14 cellular contexts compared by ENCODE assay signal in genomic region chr13:99740261-99740979, GRCh38.
"Had no signal": no experiment of that assay in that cellular context is flagged by ENCODE, and none has a peak within 500 bp of the region (broad histone marks: within the 10 kb centered on the region; RNA-seq: fewer than 3 reads in every experiment).

No MANE protein-coding gene starts in this region.

- H3K4me1 ChIP-seq: left lung, testis, upper lobe of right lung had no signal

- H3K27ac Mint-ChIP-seq: memory B cell; nephron; stimulated activated naive CD8-positive, alpha-beta T cell treated with anti-CD3 and anti-CD28 coated beads, Interleukin-15, amount 100 ng/mL, for 72 hours; T-helper 2 cell treated with Interferon-gamma antibody and Interleukin-4, amounts not matched to agents 5 μg/mL and 100 μg/mL, for 36 hours had no signal

- H3K36me3 ChIP-seq: ascending aorta, cardiac muscle cell, esophagus squamous epithelium, heart left ventricle, left lung, upper lobe of right lung had no signal

- DNase-seq: activated CD4-positive, alpha-beta T cell treated with anti-CD3 and anti-CD28 coated beads, Interleukin-2, amount 50 U/mL, for 48 hours; esophagus squamous epithelium; heart left ventricle; left lung; stimulated activated CD4-positive, alpha-beta T cell treated with anti-CD3 and anti-CD28 coated beads, Interleukin-4, amount 100 ng/mL, for 24 hours; stimulated activated naive CD8-positive, alpha-beta T cell treated with anti-CD3 and anti-CD28 coated beads, Interleukin-15, amount 100 ng/mL, for 72 hours; testis; upper lobe of right lung had no signal

- ATAC-seq: activated CD4-positive, CD25-positive, alpha-beta regulatory T cell treated with anti-CD3 and anti-CD28 coated beads, Interleukin-2, amount 50 U/mL, for 24 hours; heart left ventricle; left lung; stimulated activated naive CD8-positive, alpha-beta T cell treated with anti-CD3 and anti-CD28 coated beads, Interleukin-15, amount 100 ng/mL, for 72 hours; upper lobe of right lung had no signal

- H3K27me3 Mint-ChIP-seq: memory B cell; stimulated activated naive CD8-positive, alpha-beta T cell treated with anti-CD3 and anti-CD28 coated beads, Interleukin-15, amount 100 ng/mL, for 72 hours had no signal

- H3K4me3 Mint-ChIP-seq: memory B cell; nephron; stimulated activated naive CD8-positive, alpha-beta T cell treated with anti-CD3 and anti-CD28 coated beads, Interleukin-15, amount 100 ng/mL, for 72 hours; T-helper 2 cell treated with Interferon-gamma antibody and Interleukin-4, amounts not matched to agents 5 μg/mL and 100 μg/mL, for 36 hours had no signal

- H3K36me3 Mint-ChIP-seq: memory B cell had no signal

- H3K9me3 ChIP-seq: ascending aorta, esophagus squamous epithelium, heart left ventricle, left lung, testis, upper lobe of right lung had no signal

- H3K27me3 ChIP-seq: ascending aorta, cardiac muscle cell, esophagus squamous epithelium, heart left ventricle, left lung, testis, upper lobe of right lung had no signal

- H3K9me3 Mint-ChIP-seq: memory B cell; nephron; stimulated activated naive CD8-positive, alpha-beta T cell treated with anti-CD3 and anti-CD28 coated beads, Interleukin-15, amount 100 ng/mL, for 72 hours; T-helper 2 cell treated with Interferon-gamma antibody and Interleukin-4, amounts not matched to agents 5 μg/mL and 100 μg/mL, for 36 hours had no signal

- H3K4me3 ChIP-seq: ascending aorta, cardiac muscle cell, esophagus squamous epithelium, heart left ventricle, left lung, testis, upper lobe of right lung had no signal
